6 cellular contexts compared by ENCODE assay signal in the genomic region with DNA sequence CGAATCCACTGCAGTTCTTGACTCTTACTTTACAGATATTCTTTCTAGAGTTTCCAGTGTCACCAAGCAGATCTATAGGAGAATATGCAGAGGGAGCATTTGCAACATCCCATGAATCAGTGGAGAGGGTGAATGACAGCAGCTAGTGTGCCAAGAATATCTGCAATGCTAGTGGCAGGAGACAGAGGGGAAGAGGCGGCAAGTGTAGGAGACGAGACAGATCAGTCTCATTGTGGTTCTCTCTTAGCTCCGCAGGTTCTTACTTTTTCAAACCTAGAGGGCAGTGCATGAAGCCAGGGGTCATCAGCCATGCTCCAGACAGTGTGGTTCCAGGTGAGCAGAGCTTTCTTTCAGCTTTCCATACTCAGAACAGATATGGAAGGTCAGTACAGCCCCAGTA. TPM values are rescaled to one million over a fixed set of nuclear protein-coding genes. Genes with fewer than 3 reads are reported as not detected.
DNase-seq lines count a peak whose midpoint lies in the region; TF ChIP-seq lines count a peak whose summit lies in the region.

No MANE protein-coding gene starts in this region.

- no peaks in the 10 kb centered on the region for H3K36me3 ChIP-seq in neural cell (ENCODE audit: insufficient read depth, low read length)

- H3K9ac ChIP-seq in neural cell (ENCODE audit: low read length), result peak overlapping the region; percentile 21

- H3K79me2 ChIP-seq in neural cell (replicated peaks; ENCODE audit: insufficient read depth, low read length), result no peaks in the 10 kb centered on the region

- POLR2A ChIA-PET in MCF 10A (lab: Yijun Ruan, JAX), result interaction anchor here (0.9 to 3.3 kb wide), 10 partner anchors 10 to 47 kb away, joined by 3 to 40 read pairs (median 6); a partner anchor contains a TSS

- peaks cover 17% of the 10 kb centered on the region for H3K4me1 Mint-ChIP-seq in HFFc6 (ENCODE audit: low read depth)
- H3K4me1 Mint-ChIP-seq in MCF 10A (ENCODE audit: insufficient read depth, unreplicated experiment), result peaks cover 11% of the 10 kb centered on the region

- H3K9me3 Mint-ChIP-seq in HFFc6, result no peaks in the 10 kb centered on the region
- no peaks in the 10 kb centered on the region for H3K9me3 Mint-ChIP-seq in MCF 10A (ENCODE audit: unreplicated experiment)

- peak overlapping the region; percentile 97 for H3K4me3 Mint-ChIP-seq in HFFc6
- peak overlapping the region; percentile 90 for H3K4me3 Mint-ChIP-seq in MCF 10A (ENCODE audit: unreplicated experiment)

- BruUV-seq in MCF 10A (replicated peaks; lab: Mats Ljungman, UMichigan), result no TSS peak

- no peak for TF ChIP-seq RAD21 in neural cell (conservative IDR thresholded peaks at IDR 0.05)

- H3K4me3 ChIP-seq in neural cell (ENCODE audit: low read length), result peak overlapping the region; percentile 60

- H3K27ac Mint-ChIP-seq in HFFc6 (peak overlapping the region; percentile 97), MCF 10A (ENCODE audit: low read depth, unreplicated experiment) (peak overlapping the region; percentile 99)

- H2AFZ ChIP-seq in neural cell (ENCODE audit: low read depth, low read length), result no peak overlapping the region

- H3K4me2 ChIP-seq in neural cell (ENCODE audit: low read length), result no peak overlapping the region

- H3K9me3 ChIP-seq in neural cell (ENCODE audit: low read length), result no peaks in the 10 kb centered on the region

- CTCF ChIA-PET in MCF 10A (lab: Yijun Ruan, JAX), result interaction anchor here (0.6 to 1.7 kb wide), 2 partner anchors 21 to 104 kb away, joined by 4 to 5 read pairs; a partner anchor contains a TSS

- no peak for TF ChIP-seq CTCF in HFFc6 (IDR thresholded peaks at IDR 0.05)
- no peak for TF ChIP-seq CTCF in MCF 10A (IDR thresholded peaks at IDR 0.05; ENCODE audit: unreplicated experiment)
- no peak for TF ChIP-seq CTCF in neural cell (IDR thresholded peaks at IDR 0.05; ENCODE audit: poor library complexity, severe bottlenecking)

- intact Hi-C loops in MCF 10A (cut with micrococcal nuclease), result loop anchor here (1.0 to 10.0 kb wide), 3 partner anchors 27 to 727 kb away; a partner anchor contains a TSS

- no peaks in the 10 kb centered on the region for H3F3A ChIP-seq in neural cell (ENCODE audit: insufficient read depth, low read length, poor library complexity, severe bottlenecking)

- H3K36me3 Mint-ChIP-seq in HFFc6 (ENCODE audit: low read depth) (0 out of 2 replicates have a peak, but pooled peaks cover 6% of the 10 kb centered on the region), MCF 10A (ENCODE audit: insufficient read depth, unreplicated experiment) (peaks cover 30% of the 10 kb centered on the region)

- no peaks in the 10 kb centered on the region for H3K9me2 ChIP-seq in neural cell (ENCODE audit: insufficient read depth, low read length)

- DNase-seq in HFFc6 (no peak), MCF 10A (ENCODE audit: unreplicated experiment) (peak; percentile 29), SHP77 (lab: John Stamatoyannopoulos, UW) (no peak), NCI-H1694 (lab: John Stamatoyannopoulos, UW) (no peak)
- DNase-seq in NK-92 treated with Interleukin-12 subunit alpha and Interleukin-12 subunit beta, amount 100 ng/mL, for 24 hours (lab: John Stamatoyannopoulos, UW), result no peak

- H3K27me3 Mint-ChIP-seq in HFFc6 (ENCODE audit: insufficient read depth) (no peaks in the 10 kb centered on the region; the same call in 1 of the 2 replicates), MCF 10A (ENCODE audit: insufficient read depth, unreplicated experiment) (no peaks in the 10 kb centered on the region)

- H3K27ac ChIP-seq in neural cell (ENCODE audit: low read length), result no peak overlapping the region

- no peaks in the 10 kb centered on the region for H4K20me1 ChIP-seq in neural cell (ENCODE audit: insufficient read depth)

- no peak for TF ChIP-seq EP300 in neural cell (conservative IDR thresholded peaks at IDR 0.05; ENCODE audit: poor library complexity, severe bottlenecking)

- no peaks in the 10 kb centered on the region for H3K27me3 ChIP-seq in neural cell (ENCODE audit: insufficient read depth, low read depth, low read length)

TF ChIP-seq in neural cell, 6 proteins besides CTCF, POLR2A, EP300 and RAD21:
- TF ChIP-seq TAF1 (IDR thresholded peaks at IDR 0.05; ENCODE audit: low read depth) (no peak), EZH2 (IDR thresholded peaks at IDR 0.05; ENCODE audit: borderline replicate concordance, insufficient read depth, low read length, poor library complexity, severe bottlenecking) (no peak), MXI1 (conservative IDR thresholded peaks at IDR 0.05; ENCODE audit: poor library complexity, severe bottlenecking) (no peak), SMC3 (conservative IDR thresholded peaks at IDR 0.05; ENCODE audit: poor library complexity) (no peak), POLR2AphosphoS5 (IDR thresholded peaks at IDR 0.05) (no peak)
- TF ChIP-seq, protein P1, sequence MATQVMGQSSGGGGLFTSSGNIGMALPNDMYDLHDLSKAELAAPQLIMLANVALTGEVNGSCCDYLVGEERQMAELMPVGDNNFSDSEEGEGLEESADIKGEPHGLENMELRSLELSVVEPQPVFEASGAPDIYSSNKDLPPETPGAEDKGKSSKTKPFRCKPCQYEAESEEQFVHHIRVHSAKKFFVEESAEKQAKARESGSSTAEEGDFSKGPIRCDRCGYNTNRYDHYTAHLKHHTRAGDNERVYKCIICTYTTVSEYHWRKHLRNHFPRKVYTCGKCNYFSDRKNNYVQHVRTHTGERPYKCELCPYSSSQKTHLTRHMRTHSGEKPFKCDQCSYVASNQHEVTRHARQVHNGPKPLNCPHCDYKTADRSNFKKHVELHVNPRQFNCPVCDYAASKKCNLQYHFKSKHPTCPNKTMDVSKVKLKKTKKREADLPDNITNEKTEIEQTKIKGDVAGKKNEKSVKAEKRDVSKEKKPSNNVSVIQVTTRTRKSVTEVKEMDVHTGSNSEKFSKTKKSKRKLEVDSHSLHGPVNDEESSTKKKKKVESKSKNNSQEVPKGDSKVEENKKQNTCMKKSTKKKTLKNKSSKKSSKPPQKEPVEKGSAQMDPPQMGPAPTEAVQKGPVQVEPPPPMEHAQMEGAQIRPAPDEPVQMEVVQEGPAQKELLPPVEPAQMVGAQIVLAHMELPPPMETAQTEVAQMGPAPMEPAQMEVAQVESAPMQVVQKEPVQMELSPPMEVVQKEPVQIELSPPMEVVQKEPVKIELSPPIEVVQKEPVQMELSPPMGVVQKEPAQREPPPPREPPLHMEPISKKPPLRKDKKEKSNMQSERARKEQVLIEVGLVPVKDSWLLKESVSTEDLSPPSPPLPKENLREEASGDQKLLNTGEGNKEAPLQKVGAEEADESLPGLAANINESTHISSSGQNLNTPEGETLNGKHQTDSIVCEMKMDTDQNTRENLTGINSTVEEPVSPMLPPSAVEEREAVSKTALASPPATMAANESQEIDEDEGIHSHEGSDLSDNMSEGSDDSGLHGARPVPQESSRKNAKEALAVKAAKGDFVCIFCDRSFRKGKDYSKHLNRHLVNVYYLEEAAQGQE (IDR thresholded peaks at IDR 0.05; ENCODE audit: borderline replicate concordance), result no peak

RNA-seq across cellular contexts. Expression of a gene that starts 0.7 kb away (rescaled TPM):
- 1 to 10 TPM; 3.2 to 5.1 (median 4.7) TPM for total RNA-seq in HFFc6 (2021; fragmentation: NEBNext Ultra II Directional; extraction: Animal tissue kit (Norgen Biotek cat#: 25700))
- 8.3 and 8.7 TPM in 2 replicates for total RNA-seq in MCF 10A (2022)
- polyA plus RNA-seq in neural cell, result 0.33 and 0.78 TPM in 2 replicates
- 1.6 and 2.2 TPM in 2 replicates for polyA minus RNA-seq in neural cell

RNA-seq across cellular contexts. Expression of a gene that starts 20.5 kb away (rescaled TPM):
- total RNA-seq in HFFc6 (2021; fragmentation: NEBNext Ultra II Directional; extraction: Animal tissue kit (Norgen Biotek cat#: 25700)), result 1,000 to 10,000 TPM; 1,695 to 2,062 (median 1,834) TPM
- 3,024 and 3,432 TPM in 2 replicates for total RNA-seq in MCF 10A (2022)
- 273 and 288 TPM in 2 replicates for polyA plus RNA-seq in neural cell
- 150 and 192 TPM in 2 replicates for polyA minus RNA-seq in neural cell

RNA-seq across cellular contexts. Expression of a gene that starts 28.2 kb away (rescaled TPM):
- 1 to 10 TPM in 1 of 6 experiments, under 1 TPM in 5; 0.54 to 1.2 (median 0.69) TPM for total RNA-seq in HFFc6 (2021; fragmentation: NEBNext Ultra II Directional; extraction: Animal tissue kit (Norgen Biotek cat#: 25700))
- 2.8 and 2.9 TPM in 2 replicates for total RNA-seq in MCF 10A (2022)
- 20.2 and 31.0 TPM in 2 replicates for polyA plus RNA-seq in neural cell
- polyA minus RNA-seq in neural cell, result 48.5 and 52.0 TPM in 2 replicates

RNA-seq across cellular contexts. Expression of a gene that starts 47.1 kb away (rescaled TPM):
- total RNA-seq in HFFc6 (2021; fragmentation: NEBNext Ultra II Directional; extraction: Animal tissue kit (Norgen Biotek cat#: 25700)), result 10 to 100 TPM; 18.1 to 21.3 (median 20.5) TPM
- total RNA-seq in MCF 10A (2022), result 39.6 and 44.5 TPM in 2 replicates
- polyA plus RNA-seq in neural cell, result 8.0 and 8.1 TPM in 2 replicates
- polyA minus RNA-seq in neural cell, result 9.0 and 12.8 TPM in 2 replicates
